Comparison of ENCODE assay signal across 21 cellular contexts in genomic region chr15:80966431-80967197, GRCh38. TPM values are rescaled to one million over a fixed set of nuclear protein-coding genes. Genes with fewer than 3 reads are reported as not detected.
DNase-seq lines count a peak whose midpoint lies in the region; ATAC-seq and TF ChIP-seq lines count a peak whose summit lies in the region.
"Had no signal": no experiment of that assay in that cellular context is flagged by ENCODE, and none has a peak within 500 bp of the region (broad histone marks: within the 10 kb centered on the region; RNA-seq: fewer than 3 reads in every experiment).

No MANE protein-coding gene starts in this region.

- peaks cover 0 to 7% of the 10 kb centered on the region in 2 donors for H3K36me3 ChIP-seq in stomach smooth muscle (ENCODE audit: control insufficient read depth in 2 of 2, insufficient read depth in 2 of 2, low read length in 2 of 2)

- H3K4me3 ChIP-seq in stomach smooth muscle (ENCODE audit: low read length in 2 of 2): no peak overlapping the region

- H3K36me3 Mint-ChIP-seq in activated naive CD4-positive, alpha-beta T cell treated with anti-CD3 and anti-CD28 coated beads, Interleukin-2, amount 10 ng/mL, durations not matched to agents 7 days and 5 days: peaks cover 50% of the 10 kb centered on the region
- H3K36me3 Mint-ChIP-seq in activated naive CD4-positive, alpha-beta T cell treated with anti-CD3 and anti-CD28 coated beads, Interleukin-2, amount 50 U/mL, for 72 hours: peaks cover 21 to 32% of the 10 kb centered on the region in 2 donors
- H3K36me3 Mint-ChIP-seq in central memory CD8-positive, alpha-beta T cell (ENCODE audit: insufficient read depth): peaks cover 10% of the 10 kb centered on the region
- peaks cover 23% of the 10 kb centered on the region for H3K36me3 Mint-ChIP-seq in mesothelial cell of epicardium

- no peak for TF ChIP-seq CTCF in mesothelial cell of epicardium (IDR thresholded peaks at IDR 0.05; ENCODE audit: unreplicated experiment)

- no peak for DNase-seq in activated naive CD4-positive, alpha-beta T cell treated with anti-CD3 and anti-CD28 coated beads, Interleukin-2, amount 10 ng/mL, durations not matched to agents 7 days and 5 days
- DNase-seq in activated naive CD4-positive, alpha-beta T cell treated with anti-CD3 and anti-CD28 coated beads, Interleukin-2, amount 50 U/mL, for 72 hours (ENCODE audit: low spot score in 2 of 2): no peak
- no peak for DNase-seq in central memory CD8-positive, alpha-beta T cell (ENCODE audit: low spot score in 2 of 2)
- DNase-seq in mesothelial cell of epicardium (ENCODE audit: low spot score in 2 of 2, unreplicated experiment in 2 of 2) (no peak), NOMO-1 (lab: John Stamatoyannopoulos, UW; ENCODE audit: unreplicated experiment in 2 of 2) (no peak), GDM1 (lab: John Stamatoyannopoulos, UW) (no peak)
- DNase-seq in stimulated activated naive CD8-positive, alpha-beta T cell treated with anti-CD3 and anti-CD28 coated beads, Interleukin-15, amount 100 ng/mL, for 72 hours: no peak
- DNase-seq: DMS79, GOT3, MM.1S, NCI-H1105 treated with DMSO at 0.1 percent for 48 hours, NCI-H187 treated with DMSO at 0.1 percent for 48 hours, NCI-H2171 treated with DMSO at 0.1 percent for 48 hours, NCI-H774, Right ventricle myocardium superior had no signal

- H3K9ac ChIP-seq in stomach smooth muscle (ENCODE audit: low read length in 2 of 2): no peak overlapping the region
- H3K9ac ChIP-seq: KMS-11 had no signal

- H3K4me3 Mint-ChIP-seq in activated naive CD4-positive, alpha-beta T cell treated with anti-CD3 and anti-CD28 coated beads, Interleukin-2, amount 10 ng/mL, durations not matched to agents 7 days and 5 days: no peak overlapping the region
- no peak overlapping the region for H3K4me3 Mint-ChIP-seq in central memory CD8-positive, alpha-beta T cell
- no peak overlapping the region for H3K4me3 Mint-ChIP-seq in mesothelial cell of epicardium
- no peak overlapping the region for H3K4me3 Mint-ChIP-seq in stimulated activated naive CD8-positive, alpha-beta T cell treated with anti-CD3 and anti-CD28 coated beads, Interleukin-15, amount 100 ng/mL, for 72 hours

- ATAC-seq in activated naive CD4-positive, alpha-beta T cell treated with anti-CD3 and anti-CD28 coated beads, Interleukin-2, amount 50 U/mL, for 72 hours: no peak
- no peak for ATAC-seq in central memory CD8-positive, alpha-beta T cell (replicated peaks; ENCODE audit: extremely low read depth, poor library complexity, severe bottlenecking)
- ATAC-seq in stimulated activated naive CD8-positive, alpha-beta T cell treated with anti-CD3 and anti-CD28 coated beads, Interleukin-15, amount 100 ng/mL, for 72 hours: no peak
- ATAC-seq: Panc1 had no signal

- peak overlapping the region; percentile 33 for H3K27ac ChIP-seq in stomach smooth muscle (ENCODE audit: low read length)
- H3K27ac ChIP-seq: C4-2B, HL-60, KMS-11 had no signal

- H3K4me1 Mint-ChIP-seq in activated naive CD4-positive, alpha-beta T cell treated with anti-CD3 and anti-CD28 coated beads, Interleukin-2, amount 10 ng/mL, durations not matched to agents 7 days and 5 days: peaks cover 8% of the 10 kb centered on the region
- peaks cover 39% of the 10 kb centered on the region for H3K4me1 Mint-ChIP-seq in central memory CD8-positive, alpha-beta T cell
- H3K4me1 Mint-ChIP-seq in mesothelial cell of epicardium: peaks cover 20% of the 10 kb centered on the region
- peaks cover 28% of the 10 kb centered on the region for H3K4me1 Mint-ChIP-seq in stimulated activated naive CD8-positive, alpha-beta T cell treated with anti-CD3 and anti-CD28 coated beads, Interleukin-15, amount 100 ng/mL, for 72 hours

- CTCF ChIA-PET in activated naive CD4-positive, alpha-beta T cell treated with anti-CD3 and anti-CD28 coated beads, Interleukin-2, amount 10 ng/mL, durations not matched to agents 7 days and 5 days (lab: Charles Lee): interaction anchor here (0.7 to 7.4 kb wide), 2 partner anchors 224 to 511 kb away, joined by 3 to 34 read pairs; no protein-coding TSS in a partner anchor

- H3K27me3 Mint-ChIP-seq in activated naive CD4-positive, alpha-beta T cell treated with anti-CD3 and anti-CD28 coated beads, Interleukin-2, amount 10 ng/mL, durations not matched to agents 7 days and 5 days: no peaks in the 10 kb centered on the region
- no peaks in the 10 kb centered on the region for H3K27me3 Mint-ChIP-seq in central memory CD8-positive, alpha-beta T cell
- H3K27me3 Mint-ChIP-seq in mesothelial cell of epicardium (ENCODE audit: low read depth): no peaks in the 10 kb centered on the region
- no peaks in the 10 kb centered on the region for H3K27me3 Mint-ChIP-seq in stimulated activated naive CD8-positive, alpha-beta T cell treated with anti-CD3 and anti-CD28 coated beads, Interleukin-15, amount 100 ng/mL, for 72 hours

- H3K4me1 ChIP-seq in stomach smooth muscle (ENCODE audit: control insufficient read depth, insufficient read depth, low read length): peaks cover 12% of the 10 kb centered on the region

- peaks cover 9% of the 10 kb centered on the region for H3K9me3 Mint-ChIP-seq in activated naive CD4-positive, alpha-beta T cell treated with anti-CD3 and anti-CD28 coated beads, Interleukin-2, amount 10 ng/mL, durations not matched to agents 7 days and 5 days
- no peaks in the 10 kb centered on the region for H3K9me3 Mint-ChIP-seq in activated naive CD4-positive, alpha-beta T cell treated with anti-CD3 and anti-CD28 coated beads, Interleukin-2, amount 50 U/mL, for 72 hours
- H3K9me3 Mint-ChIP-seq in central memory CD8-positive, alpha-beta T cell: no peaks in the 10 kb centered on the region
- H3K9me3 Mint-ChIP-seq in mesothelial cell of epicardium: peaks cover 20% of the 10 kb centered on the region
- H3K9me3 Mint-ChIP-seq in stimulated activated naive CD8-positive, alpha-beta T cell treated with anti-CD3 and anti-CD28 coated beads, Interleukin-15, amount 100 ng/mL, for 72 hours: no peaks in the 10 kb centered on the region

- no peaks in the 10 kb centered on the region for H3K9me3 ChIP-seq in stomach smooth muscle (ENCODE audit: control insufficient read depth in 2 of 2, low read length in 2 of 2)
- H3K9me3 ChIP-seq: Caco-2 had no signal

- peak overlapping the region; percentile 12 for H3K27ac Mint-ChIP-seq in activated naive CD4-positive, alpha-beta T cell treated with anti-CD3 and anti-CD28 coated beads, Interleukin-2, amount 10 ng/mL, durations not matched to agents 7 days and 5 days
- peak overlapping the region in 1 of 2 donors; percentile 11 for H3K27ac Mint-ChIP-seq in activated naive CD4-positive, alpha-beta T cell treated with anti-CD3 and anti-CD28 coated beads, Interleukin-2, amount 50 U/mL, for 72 hours
- peak overlapping the region; percentile 29 for H3K27ac Mint-ChIP-seq in central memory CD8-positive, alpha-beta T cell (ENCODE audit: low read depth)
- peak overlapping the region; percentile 90 for H3K27ac Mint-ChIP-seq in mesothelial cell of epicardium
- H3K27ac Mint-ChIP-seq in stimulated activated naive CD8-positive, alpha-beta T cell treated with anti-CD3 and anti-CD28 coated beads, Interleukin-15, amount 100 ng/mL, for 72 hours: no peak overlapping the region

- H3K27me3 ChIP-seq in stomach smooth muscle (ENCODE audit: control insufficient read depth in 1 of 2, insufficient read depth in 2 of 2, low read length in 2 of 2): no peaks in the 10 kb centered on the region

RNA-seq across cellular contexts. Expression of gene MESD, which starts 23.0 kb away (rescaled TPM):
- total RNA-seq in activated naive CD4-positive, alpha-beta T cell treated with anti-CD3 and anti-CD28 coated beads, Interleukin-2, amount 50 U/mL, for 72 hours: 10 to 100 TPM; 15.8 to 21.8 TPM
- total RNA-seq in mesothelial cell of epicardium: 33.6 to 35.2 TPM (median 34.9 TPM) in 3 replicates

RNA-seq across cellular contexts. Expression of gene TLNRD1, which starts 34.1 kb away (rescaled TPM):
- total RNA-seq in activated naive CD4-positive, alpha-beta T cell treated with anti-CD3 and anti-CD28 coated beads, Interleukin-2, amount 50 U/mL, for 72 hours: 10 to 100 TPM in 1 of 2 donors, 1 to 10 TPM in 1; 9.4 to 15.7 TPM
- 12.3 to 13.3 TPM (median 13.0 TPM) in 3 replicates for total RNA-seq in mesothelial cell of epicardium

Comparison
In these comparisons a context has a peak if more than half of its experiments do, and no peak if none do; other contexts are left out.
1. H3K27ac Mint-ChIP-seq: peak in activated naive CD4-positive, alpha-beta T cell treated with anti-CD3 and anti-CD28 coated beads, Interleukin-2, amount 10 ng/mL, durations not matched to agents 7 days and 5 days (single experiment), central memory CD8-positive, alpha-beta T cell (single experiment) and mesothelial cell of epicardium (single experiment); none in stimulated activated naive CD8-positive, alpha-beta T cell treated with anti-CD3 and anti-CD28 coated beads, Interleukin-15, amount 100 ng/mL, for 72 hours (0 of 2).